20 cellular contexts compared by ENCODE assay signal in genomic region chr11:80621871-80622270, GRCh38.
A peak's percentile ranks its signal among the peaks of the same experiment; 100 is the strongest.
DNase-seq lines count a peak whose midpoint lies in the region; ATAC-seq, FAIRE-seq and TF ChIP-seq lines count a peak whose summit lies in the region.
"Had no signal": no experiment of that assay in that cellular context is flagged by ENCODE, and none has a peak within 500 bp of the region (broad histone marks: within the 10 kb centered on the region; RNA-seq: fewer than 3 reads in every experiment).

No MANE protein-coding gene starts in this region.

- DNase-seq in DMS53 (lab: John Stamatoyannopoulos, UW) (peak; percentile 27), DMS53 treated with DMSO at 0.1 percent for 48 hours (lab: John Stamatoyannopoulos, UW; ENCODE audit: unreplicated experiment) (no peak), bronchial epithelial cell (ENCODE audit: low read depth) (peak; percentile 13), keratinocyte (ENCODE audit: low read depth, low spot score) (no peak), mucosa of gallbladder (ENCODE audit: low spot score) (peak; percentile 55), amygdala (lab: John Stamatoyannopoulos, UW) (no peak)
- DNase-seq in effector memory CD4-positive, alpha-beta T cell, result no peak
- DNase-seq: AML-193; CD4-positive, CD25-positive, alpha-beta regulatory T cell; DMS 273 treated with DMSO at 0.1 percent for 48 hours; DMS79 treated with DMSO at 0.1 percent for 48 hours; EL; HCEC 1CT; HFFc6 had no signal

- no peak overlapping the region for H3K27ac Mint-ChIP-seq in stimulated activated memory B cell treated with anti-CD40 and anti-IgM and Interleukin-4, amounts not matched to agents 10 μg/mL and 1 μg/mL and 100 μg/mL, for 72 hours
- H3K27ac Mint-ChIP-seq: CD4-positive, CD25-positive, alpha-beta regulatory T cell; HFFc6 had no signal

- TF ChIP-seq CTCF in bronchial epithelial cell (IDR thresholded peaks at IDR 0.05; ENCODE audit: insufficient read depth, low read length, severe bottlenecking) (no peak), keratinocyte (optimal IDR thresholded peaks at IDR 0.05 in 1 of 3, IDR thresholded peaks at IDR 0.05 in 1 of 3, conservative IDR thresholded peaks at IDR 0.05 in 1 of 3; ENCODE audit: extremely low read depth in 1 of 3, insufficient read depth in 2 of 3, low read length in 3 of 3) (no peak)

- H3K27me3 Mint-ChIP-seq in stimulated activated memory B cell treated with anti-CD40 and anti-IgM and Interleukin-4, amounts not matched to agents 10 μg/mL and 1 μg/mL and 100 μg/mL, for 72 hours, result no peaks in the 10 kb centered on the region
- H3K27me3 Mint-ChIP-seq: CD4-positive, CD25-positive, alpha-beta regulatory T cell had no signal

- no peaks in the 10 kb centered on the region for H3K27me3 ChIP-seq in bronchial epithelial cell (ENCODE audit: control insufficient read depth, insufficient read depth, low read length)
- H3K27me3 ChIP-seq in keratinocyte (ENCODE audit: control insufficient read depth, extremely low read depth, insufficient read depth, low read length), result no peaks in the 10 kb centered on the region
- H3K27me3 ChIP-seq in effector memory CD4-positive, alpha-beta T cell (replicated peaks; ENCODE audit: control insufficient read depth, insufficient read depth, low read length, poor library complexity, severe bottlenecking), result no peaks in the 10 kb centered on the region
- H3K27me3 ChIP-seq: BLaER1 had no signal

- H3K36me3 ChIP-seq in bronchial epithelial cell (ENCODE audit: control insufficient read depth, insufficient read depth, low read length) (no peaks in the 10 kb centered on the region), keratinocyte (ENCODE audit: control insufficient read depth in 2 of 2, extremely low read depth in 1 of 2, insufficient read depth in 2 of 2, low read length in 2 of 2) (no peaks in the 10 kb centered on the region)
- H3K36me3 ChIP-seq in effector memory CD4-positive, alpha-beta T cell (ENCODE audit: control insufficient read depth, insufficient read depth, low read length), result no peaks in the 10 kb centered on the region
- H3K36me3 ChIP-seq: BLaER1 had no signal

- H3K4me3 Mint-ChIP-seq in stimulated activated memory B cell treated with anti-CD40 and anti-IgM and Interleukin-4, amounts not matched to agents 10 μg/mL and 1 μg/mL and 100 μg/mL, for 72 hours, result no peak overlapping the region
- H3K4me3 Mint-ChIP-seq: CD4-positive, CD25-positive, alpha-beta regulatory T cell; HFFc6 had no signal

- H3K4me1 ChIP-seq in keratinocyte (ENCODE audit: control insufficient read depth, extremely low read depth, insufficient read depth, low read length), result no peaks in the 10 kb centered on the region
- no peaks in the 10 kb centered on the region for H3K4me1 ChIP-seq in effector memory CD4-positive, alpha-beta T cell (ENCODE audit: control insufficient read depth, insufficient read depth, low read length, poor library complexity, severe bottlenecking)
- H3K4me1 ChIP-seq: BLaER1 had no signal

- no peaks in the 10 kb centered on the region for H3K9me3 ChIP-seq in keratinocyte (ENCODE audit: control insufficient read depth, low read depth, low read length)
- no peaks in the 10 kb centered on the region for H3K9me3 ChIP-seq in effector memory CD4-positive, alpha-beta T cell (ENCODE audit: control insufficient read depth, low read length)
- H3K9me3 ChIP-seq: BLaER1 had no signal

- H3K27ac ChIP-seq in keratinocyte (ENCODE audit: control insufficient read depth, insufficient read depth, low read length), result no peak overlapping the region
- no peak overlapping the region for H3K27ac ChIP-seq in effector memory CD4-positive, alpha-beta T cell (ENCODE audit: insufficient read depth, low read length, poor library complexity, severe bottlenecking)
- H3K27ac ChIP-seq: 22Rv1, BLaER1 had no signal

- H3K9me3 Mint-ChIP-seq in stimulated activated memory B cell treated with anti-CD40 and anti-IgM and Interleukin-4, amounts not matched to agents 10 μg/mL and 1 μg/mL and 100 μg/mL, for 72 hours, result no peaks in the 10 kb centered on the region

- FAIRE-seq in bronchial epithelial cell (lab: Jason Lieb, UNC), result peak; percentile 32
- peak; percentile 46 for FAIRE-seq in keratinocyte (lab: Jason Lieb, UNC)
- FAIRE-seq: G401.6, GM12891, H1 had no signal

- dilution Hi-C loops in keratinocyte (cut with MboI; ENCODE audit: extremely low pct_ligation_motif_present, low sequenced_read_pairs), result no loop called here

- no peak for ATAC-seq in stimulated activated memory B cell treated with anti-CD40 and anti-IgM and Interleukin-4, amounts not matched to agents 10 μg/mL and 1 μg/mL and 100 μg/mL, for 72 hours

- H3K79me2 ChIP-seq in keratinocyte (ENCODE audit: control insufficient read depth, insufficient read depth, low read length), result no peaks in the 10 kb centered on the region

- no peak overlapping the region for H3K4me2 ChIP-seq in keratinocyte (ENCODE audit: control insufficient read depth, extremely low read depth, insufficient read depth, low read depth, low read length)
- H3K4me2 ChIP-seq: BLaER1 had no signal

- H3K9me1 ChIP-seq in keratinocyte (ENCODE audit: control insufficient read depth, extremely low read depth, insufficient read depth, low read length), result no peaks in the 10 kb centered on the region

- H4K20me1 ChIP-seq in keratinocyte (ENCODE audit: control insufficient read depth, extremely low read depth, insufficient read depth, low read length), result no peaks in the 10 kb centered on the region
- H4K20me1 ChIP-seq: BLaER1 had no signal

- no peaks in the 10 kb centered on the region for H3K4me1 Mint-ChIP-seq in stimulated activated memory B cell treated with anti-CD40 and anti-IgM and Interleukin-4, amounts not matched to agents 10 μg/mL and 1 μg/mL and 100 μg/mL, for 72 hours
- H3K4me1 Mint-ChIP-seq: CD4-positive, CD25-positive, alpha-beta regulatory T cell had no signal

- H3K4me3 ChIP-seq in bronchial epithelial cell (ENCODE audit: low read depth, low read length) (no peak overlapping the region), keratinocyte (ENCODE audit: control insufficient read depth in 2 of 3, extremely low read depth in 1 of 3, insufficient read depth in 2 of 3, low read depth in 1 of 3, low read length in 3 of 3) (no peak overlapping the region)
- no peak overlapping the region for H3K4me3 ChIP-seq in effector memory CD4-positive, alpha-beta T cell (ENCODE audit: insufficient read depth, low read depth, low read length, poor library complexity, severe bottlenecking)
- H3K4me3 ChIP-seq: BLaER1 had no signal

- H3K9ac ChIP-seq in keratinocyte (ENCODE audit: control insufficient read depth, extremely low read depth, insufficient read depth, low read length), result no peak overlapping the region
- H3K9ac ChIP-seq: BLaER1 had no signal

- no peaks in the 10 kb centered on the region for H3K36me3 Mint-ChIP-seq in stimulated activated memory B cell treated with anti-CD40 and anti-IgM and Interleukin-4, amounts not matched to agents 10 μg/mL and 1 μg/mL and 100 μg/mL, for 72 hours
- H3K36me3 Mint-ChIP-seq: CD4-positive, CD25-positive, alpha-beta regulatory T cell had no signal

- H2AFZ ChIP-seq in keratinocyte (ENCODE audit: control insufficient read depth, low read length), result no peak overlapping the region

Comparison
In these comparisons a context has a peak if more than half of its experiments do, and no peak if none do; other contexts are left out.
1. DNase-seq: peak in DMS53 (single experiment), bronchial epithelial cell (single experiment) and mucosa of gallbladder (single experiment); none in DMS53 treated with DMSO at 0.1 percent for 48 hours (single experiment), keratinocyte (single experiment), amygdala (0 of 56) and effector memory CD4-positive, alpha-beta T cell (0 of 3).